ENCODE assay signal across 1 cellular context in the genomic region with DNA sequence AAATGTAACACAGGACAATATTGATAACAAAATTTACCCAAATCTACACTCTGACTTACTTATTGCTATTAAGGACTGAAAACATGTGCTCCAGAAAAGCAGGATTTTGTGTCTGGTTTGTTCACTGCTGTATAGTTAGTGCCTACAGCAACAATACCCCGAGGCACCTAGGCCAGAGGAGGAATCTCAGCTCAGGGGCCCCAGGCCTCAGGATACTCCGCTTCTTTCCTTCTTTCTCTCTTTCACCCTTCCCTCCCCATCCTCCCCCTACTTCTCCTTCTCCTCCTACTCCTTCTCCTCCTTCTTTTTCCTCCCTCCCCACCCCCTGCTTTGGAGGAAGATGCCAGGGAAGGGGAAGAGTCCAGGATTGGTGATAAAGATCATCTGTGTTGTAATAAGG.
TF ChIP-seq lines count a peak whose summit lies in the region.

No MANE protein-coding gene starts in this region.

TF ChIP-seq in GM12878, 131 proteins besides CTCF, POLR2A, EP300 and RAD21:
- TF ChIP-seq SUZ12 (IDR thresholded peaks at IDR 0.05; ENCODE audit: unreplicated experiment) (no peak), KDM1A (IDR thresholded peaks at IDR 0.05; ENCODE audit: borderline replicate concordance) (no peak), TARDBP (IDR thresholded peaks at IDR 0.05; ENCODE audit: borderline replicate concordance) (no peak), SMAD1 (IDR thresholded peaks at IDR 0.05; ENCODE audit: low read depth, partially characterized antibody) (no peak), JUNB (IDR thresholded peaks at IDR 0.05) (no peak), RBBP5 (conservative IDR thresholded peaks at IDR 0.05) (no peak), ESRRA (IDR thresholded peaks at IDR 0.05; ENCODE audit: low read length) (no peak), KAT2A (conservative IDR thresholded peaks at IDR 0.05; ENCODE audit: control insufficient read depth, low read depth, low read length) (no peak)
